In the genomic region with DNA sequence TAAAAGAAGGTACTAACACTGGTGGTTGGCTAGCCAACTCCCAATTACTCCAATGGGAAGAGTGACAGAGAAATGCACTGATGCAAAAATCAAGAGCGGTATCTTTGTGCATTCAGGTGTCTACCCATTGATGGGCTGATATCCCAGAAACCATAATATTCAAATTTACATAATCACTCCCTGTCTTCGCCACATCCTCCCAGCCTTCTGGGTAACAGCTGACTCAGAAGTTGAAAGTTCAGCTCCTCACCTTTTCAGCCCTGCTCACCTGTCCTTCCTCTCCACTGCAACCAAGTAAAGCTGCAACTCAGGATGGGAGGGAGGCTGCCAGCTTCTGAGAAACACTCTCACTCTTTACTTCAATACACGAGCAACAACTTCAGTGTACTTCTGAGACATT, we compare ENCODE assay signal across 18 cellular contexts. TPM values are rescaled to one million over a fixed set of nuclear protein-coding genes. Genes with fewer than 3 reads are reported as not detected.
DNase-seq lines count a peak whose midpoint lies in the region; ATAC-seq, FAIRE-seq and TF ChIP-seq lines count a peak whose summit lies in the region.
"Had no signal": no experiment of that assay in that cellular context is flagged by ENCODE, and none has a peak within 500 bp of the region (broad histone marks: within the 10 kb centered on the region; RNA-seq: fewer than 3 reads in every experiment).

No MANE protein-coding gene starts in this region.

- no peak overlapping the region for H3K14ac ChIP-seq in mesenchymal stem cell (ENCODE audit: low read length in 2 of 2)

- no peak overlapping the region for H3K23ac ChIP-seq in mesenchymal stem cell (ENCODE audit: low read length in 2 of 2)

- no peak overlapping the region for H2AFZ ChIP-seq in mesenchymal stem cell (ENCODE audit: low read depth, low read length)

- H3K4me2 ChIP-seq in mesenchymal stem cell (ENCODE audit: low read length, poor library complexity, severe bottlenecking) = no peak overlapping the region

- H3K4me3 ChIP-seq in bronchial epithelial cell (ENCODE audit: low read depth, low read length) (no peak overlapping the region), mesenchymal stem cell (ENCODE audit: insufficient read depth in 1 of 2, low read depth in 1 of 2, low read length in 2 of 2) (no peak overlapping the region), right atrium auricular region (no peak overlapping the region)
- H3K4me3 ChIP-seq: heart left ventricle, testis had no signal

- H3K4ac ChIP-seq in mesenchymal stem cell (ENCODE audit: low read depth in 1 of 2, low read length in 2 of 2) = no peak overlapping the region

- in situ Hi-C loops in Caki2 (cut with HindIII; ENCODE audit: low pct_unique_long_range_greater_than_20kb, low sequenced_read_pairs) = no loop called here

- peak overlapping the region; percentile 23 for H2AK5ac ChIP-seq in mesenchymal stem cell (ENCODE audit: low read length, severe bottlenecking)

- H3K27me3 ChIP-seq in bronchial epithelial cell (ENCODE audit: control insufficient read depth, insufficient read depth, low read length) (no peaks in the 10 kb centered on the region), mesenchymal stem cell (ENCODE audit: control insufficient read depth in 1 of 2, insufficient read depth in 1 of 2, low read length in 2 of 2) (no peaks in the 10 kb centered on the region), right atrium auricular region (no peaks in the 10 kb centered on the region)
- H3K27me3 ChIP-seq: BE2C, heart left ventricle, testis had no signal

- no peak overlapping the region for H3K18ac ChIP-seq in mesenchymal stem cell (ENCODE audit: low read depth in 1 of 2, low read length in 2 of 2)

- no peak for TF ChIP-seq CTCF in bronchial epithelial cell (IDR thresholded peaks at IDR 0.05; ENCODE audit: insufficient read depth, low read length, severe bottlenecking)
- no peak for TF ChIP-seq CTCF in right atrium auricular region (IDR thresholded peaks at IDR 0.05)

- H2BK12ac ChIP-seq in mesenchymal stem cell (ENCODE audit: low read length in 2 of 2) = no peak overlapping the region

- no peaks in the 10 kb centered on the region for H3K36me3 ChIP-seq in bronchial epithelial cell (ENCODE audit: control insufficient read depth, insufficient read depth, low read length)
- H3K36me3 ChIP-seq in mesenchymal stem cell (ENCODE audit: control insufficient read depth in 1 of 2, insufficient read depth in 2 of 2, low read depth in 1 of 2, low read length in 2 of 2) = no peaks in the 10 kb centered on the region
- no peaks in the 10 kb centered on the region for H3K36me3 ChIP-seq in right atrium auricular region
- H3K36me3 ChIP-seq: BE2C, heart left ventricle had no signal

- H4K8ac ChIP-seq in mesenchymal stem cell (ENCODE audit: low read length) = no peak overlapping the region

- no peak overlapping the region for H3K27ac ChIP-seq in mesenchymal stem cell (ENCODE audit: low read length, poor library complexity, severe bottlenecking)
- no peak overlapping the region for H3K27ac ChIP-seq in right atrium auricular region
- H3K27ac ChIP-seq: heart left ventricle, testis had no signal

- peaks cover 12% of the 10 kb centered on the region for H3K4me1 ChIP-seq in mesenchymal stem cell (ENCODE audit: control insufficient read depth, insufficient read depth, low read depth, low read length)
- H3K4me1 ChIP-seq in right atrium auricular region = peaks cover 0 to 11% of the 10 kb centered on the region in 2 donors
- H3K4me1 ChIP-seq: BE2C had no signal

- H4K91ac ChIP-seq in mesenchymal stem cell (ENCODE audit: low read length) = no peak overlapping the region

- DNase-seq in Caki2 (ENCODE audit: low read depth) (peak; percentile 80), bronchial epithelial cell (ENCODE audit: low read depth) (peak; percentile 62), mesenchymal stem cell (no peak), superior temporal gyrus (ENCODE audit: extremely low spot score) (no peak), right atrium auricular region (ENCODE audit: low spot score) (no peak)
- DNase-seq: activated gamma-delta T cell; BE2C; H9; heart left ventricle; islet precursor cell; midbrain; NCI-H446 treated with DMSO at 0.1 percent for 48 hours; SIG-M5; stimulated activated CD4-positive, alpha-beta T cell treated with anti-CD3 and anti-CD28 coated beads, Interleukin-4, amount 100 ng/mL, for 1 hour; testis had no signal

- ATAC-seq in HG03342 (IDR thresholded peaks at IDR 0.05; ENCODE audit: unreplicated experiment) = peak; percentile 53
- ATAC-seq in HG03457 (IDR thresholded peaks at IDR 0.05; ENCODE audit: unreplicated experiment) = no peak
- ATAC-seq: heart left ventricle had no signal

- no peak overlapping the region for H3K9ac ChIP-seq in mesenchymal stem cell (ENCODE audit: low read length)

- no peak overlapping the region for H2BK5ac ChIP-seq in mesenchymal stem cell (ENCODE audit: low read depth, low read length, poor library complexity, severe bottlenecking)

- no peak for FAIRE-seq in bronchial epithelial cell (lab: Jason Lieb, UNC)
- FAIRE-seq: HTR-8/SVneo had no signal

- H3K9me3 ChIP-seq in mesenchymal stem cell (ENCODE audit: control insufficient read depth, low read length) = no peaks in the 10 kb centered on the region
- H3K9me3 ChIP-seq in right atrium auricular region = no peaks in the 10 kb centered on the region
- H3K9me3 ChIP-seq: BE2C, heart left ventricle, testis had no signal

- H2BK15ac ChIP-seq in mesenchymal stem cell (ENCODE audit: low read depth, poor library complexity, severe bottlenecking) = no peak overlapping the region

- H3K79me1 ChIP-seq in mesenchymal stem cell (replicated peaks; ENCODE audit: low read length, poor library complexity, severe bottlenecking) = peaks cover 33% of the 10 kb centered on the region

- WGBS in mesenchymal stem cell = 79% methylated on average over 3 of the region's 3 CpGs

- H2BK120ac ChIP-seq in mesenchymal stem cell (ENCODE audit: low read depth, low read length) = no peak overlapping the region

RNA-seq across cellular contexts. Expression of gene SUSD1, which starts 6.9 kb away (rescaled TPM):
- total RNA-seq in Caki2 (2014; rRNA removed; shearing (Covaris generic); ENCODE audit: low replicate concordance) = 20.3 and 34.6 TPM in 2 replicates
- 6.9 and 9.0 TPM in 2 replicates for total RNA-seq in bronchial epithelial cell
- polyA plus RNA-seq in mesenchymal stem cell (2013, experiment 1 of 2) = 19.2 TPM
- 18.5 TPM for polyA plus RNA-seq in mesenchymal stem cell (2013, experiment 2 of 2)
- 10 to 100 TPM in 1 of 2 donors, 1 to 10 TPM in 1; 6.2 to 10.6 TPM for total RNA-seq in right atrium auricular region

Comparison
In these comparisons a context has a peak if more than half of its experiments do, and no peak if none do; other contexts are left out.
1. DNase-seq: peak in Caki2 (single experiment) and bronchial epithelial cell (single experiment); none in mesenchymal stem cell (single experiment), superior temporal gyrus (single experiment) and right atrium auricular region (single experiment).